ENCODE assay signal across 8 cellular contexts in the genomic region with DNA sequence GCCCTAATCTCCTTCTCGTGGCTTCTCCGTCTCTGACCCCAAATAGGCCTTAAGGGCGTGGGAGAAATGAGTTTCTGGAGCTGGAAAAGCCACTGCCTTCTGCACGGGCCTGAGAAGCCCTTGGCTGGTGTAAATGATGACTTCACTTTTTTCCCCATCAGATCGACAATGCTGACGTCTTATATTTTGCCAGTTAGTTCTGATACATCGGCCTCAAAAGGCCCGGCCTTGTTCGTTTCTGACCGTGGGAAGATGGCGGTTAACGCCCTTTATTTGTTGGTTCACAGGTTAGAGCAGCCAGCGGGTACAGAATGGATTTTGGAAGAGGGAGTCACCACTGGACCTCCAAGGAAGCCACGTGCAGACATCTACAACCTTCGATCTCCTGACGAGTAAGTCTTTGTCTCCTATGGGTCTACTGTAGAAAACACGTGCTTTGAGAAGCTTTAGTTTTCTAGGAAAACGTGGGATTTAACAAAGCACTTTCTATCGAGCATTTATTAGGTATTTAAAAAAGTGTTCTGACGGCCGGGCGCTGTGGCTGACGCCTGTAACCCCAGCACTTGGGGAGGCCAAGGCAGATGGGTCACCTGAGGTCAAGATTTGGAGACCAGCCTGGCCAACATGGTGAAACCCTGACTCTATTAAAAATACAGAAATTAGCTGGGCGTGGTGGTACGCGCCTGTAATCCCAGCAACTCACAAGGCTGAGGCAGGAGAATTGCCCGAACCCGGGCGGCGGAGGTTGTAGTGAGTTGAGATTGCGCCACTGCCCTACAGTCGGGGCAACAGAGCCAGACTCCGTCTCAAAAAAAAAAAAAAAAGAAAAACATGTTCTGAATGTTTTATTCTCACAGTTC. TPM values are rescaled to one million over a fixed set of nuclear protein-coding genes. Genes with fewer than 3 reads are reported as not detected.
A peak's percentile ranks its signal among the peaks of the same experiment; 100 is the strongest.
DNase-seq lines count a peak whose midpoint lies in the region; ATAC-seq lines count a peak whose summit lies in the region.

No MANE protein-coding gene starts in this region.

- intact Hi-C loops in left ventricle myocardium superior (cut with micrococcal nuclease), result no loop called here

- H3K4me3 ChIP-seq in skin epidermis, result peak overlapping the region; percentile 57 to 96 (median 83)

- DNase-seq in EL, result peak; percentile 30
- peak; percentile 61 for DNase-seq in MV-4-11 (lab: John Stamatoyannopoulos, UW)
- peak; percentile 78 for DNase-seq in activated effector memory CD4-positive, alpha-beta T cell treated with anti-CD3 and anti-CD28 coated beads, Interleukin-2, amount 50 U/mL, for 16 hours
- peak; percentile 31 for DNase-seq in left ventricle myocardium superior
- no peak for DNase-seq in NCI-H1694 (lab: John Stamatoyannopoulos, UW)

- H3K27ac ChIP-seq in skin epidermis, result peak overlapping the region; percentile 50 to 100 (median 98)

- ATAC-seq in left ventricle myocardium superior, result no peak
- ATAC-seq in HG03045 (IDR thresholded peaks at IDR 0.05; ENCODE audit: unreplicated experiment), result no peak
- ATAC-seq in GM18873 (IDR thresholded peaks at IDR 0.05; ENCODE audit: low FRiP score, unreplicated experiment), result no peak

RNA-seq across cellular contexts. Expression of gene ZNFX1, which starts 1.2 kb away (rescaled TPM):
- 20.6 TPM for total RNA-seq in left ventricle myocardium superior

RNA-seq across cellular contexts. Expression of gene DDX27, which starts 59.8 kb away (rescaled TPM):
- total RNA-seq in left ventricle myocardium superior, result 13.4 TPM
